In genomic region chr1:185075476-185075875, GRCh38 we compare ENCODE assay signal across 21 cellular contexts.
"Had no signal": no experiment of that assay in that cellular context is flagged by ENCODE, and none has a peak within 500 bp of the region (broad histone marks: within the 10 kb centered on the region; RNA-seq: fewer than 3 reads in every experiment).

No MANE protein-coding gene starts in this region.

- H3K36me3 Mint-ChIP-seq: natural killer cell had no signal

- H3K4me3 Mint-ChIP-seq: activated CD4-positive, alpha-beta memory T cell treated with anti-CD3 and anti-CD28 coated beads, Interleukin-2, amount 10 ng/mL, durations not matched to agents 7 days and 5 days; activated CD4-positive, alpha-beta T cell treated with anti-CD3 and anti-CD28 coated beads, Interleukin-2, amount 10 ng/mL, durations not matched to agents 24 days and 14 days; activated naive CD4-positive, alpha-beta T cell treated with anti-CD3 and anti-CD28 coated beads, Interleukin-2, amount 10 ng/mL, durations not matched to agents 7 days and 5 days; activated T-cell treated with anti-CD3 and anti-CD28 coated beads, Interleukin-2, amount 50 U/mL, for 72 hours; effector memory CD8-positive, alpha-beta T cell; natural killer cell; T-helper 17 cell; type B pancreatic cell had no signal

- H3K27me3 Mint-ChIP-seq: activated CD4-positive, alpha-beta memory T cell treated with anti-CD3 and anti-CD28 coated beads, Interleukin-2, amount 10 ng/mL, durations not matched to agents 7 days and 5 days; activated CD4-positive, alpha-beta T cell treated with anti-CD3 and anti-CD28 coated beads, Interleukin-2, amount 10 ng/mL, durations not matched to agents 24 days and 14 days; activated naive CD4-positive, alpha-beta T cell treated with anti-CD3 and anti-CD28 coated beads, Interleukin-2, amount 10 ng/mL, durations not matched to agents 7 days and 5 days; effector memory CD8-positive, alpha-beta T cell; T-helper 17 cell; type B pancreatic cell had no signal

- H3K4me1 Mint-ChIP-seq: activated CD4-positive, alpha-beta memory T cell treated with anti-CD3 and anti-CD28 coated beads, Interleukin-2, amount 10 ng/mL, durations not matched to agents 7 days and 5 days; activated naive CD4-positive, alpha-beta T cell treated with anti-CD3 and anti-CD28 coated beads, Interleukin-2, amount 10 ng/mL, durations not matched to agents 7 days and 5 days had no signal

- ATAC-seq: activated CD4-positive, CD25-positive, alpha-beta regulatory T cell treated with anti-CD3 and anti-CD28 coated beads, Interleukin-2, amount 50 U/mL, for 24 hours; activated T-cell treated with anti-CD3 and anti-CD28 coated beads, Interleukin-2, amount 50 U/mL, for 72 hours; effector memory CD8-positive, alpha-beta T cell; gastrocnemius medialis; natural killer cell; T-helper 17 cell had no signal

- H3K9me3 Mint-ChIP-seq: effector memory CD8-positive, alpha-beta T cell; natural killer cell; type B pancreatic cell had no signal

- DNase-seq: activated CD4-positive, alpha-beta memory T cell treated with anti-CD3 and anti-CD28 coated beads, Interleukin-2, amount 10 ng/mL, durations not matched to agents 7 days and 5 days; activated CD4-positive, alpha-beta T cell treated with anti-CD3 and anti-CD28 coated beads, Interleukin-2, amount 10 ng/mL, durations not matched to agents 24 days and 14 days; activated effector memory CD4-positive, alpha-beta T cell treated with Interleukin-2 at 50 U/mL for 16 hours; activated naive CD4-positive, alpha-beta T cell treated with anti-CD3 and anti-CD28 coated beads, Interleukin-2, amount 10 ng/mL, durations not matched to agents 7 days and 5 days; activated T-cell treated with anti-CD3 and anti-CD28 coated beads, Interleukin-2, amount 50 U/mL, for 72 hours; central memory CD4-positive, alpha-beta T cell; effector memory CD8-positive, alpha-beta T cell; esophagus squamous epithelium; gastrocnemius medialis; head of caudate nucleus; hypothalamus; kidney; midbrain; natural killer cell; sigmoid colon; stimulated activated CD4-positive, alpha-beta T cell treated with anti-CD3 and anti-CD28 coated beads, Interleukin-15, amount 100 ng/mL, for 24 hours; stimulated activated naive CD4-positive, alpha-beta T cell; T-helper 17 cell; testis had no signal

- H3K27ac Mint-ChIP-seq: activated CD4-positive, alpha-beta memory T cell treated with anti-CD3 and anti-CD28 coated beads, Interleukin-2, amount 10 ng/mL, durations not matched to agents 7 days and 5 days; activated CD4-positive, alpha-beta T cell treated with anti-CD3 and anti-CD28 coated beads, Interleukin-2, amount 10 ng/mL, durations not matched to agents 24 days and 14 days; activated naive CD4-positive, alpha-beta T cell treated with anti-CD3 and anti-CD28 coated beads, Interleukin-2, amount 10 ng/mL, durations not matched to agents 7 days and 5 days; activated T-cell treated with anti-CD3 and anti-CD28 coated beads, Interleukin-2, amount 50 U/mL, for 72 hours; T-helper 17 cell; type B pancreatic cell had no signal
